11 cellular contexts compared by ENCODE assay signal in the genomic region with DNA sequence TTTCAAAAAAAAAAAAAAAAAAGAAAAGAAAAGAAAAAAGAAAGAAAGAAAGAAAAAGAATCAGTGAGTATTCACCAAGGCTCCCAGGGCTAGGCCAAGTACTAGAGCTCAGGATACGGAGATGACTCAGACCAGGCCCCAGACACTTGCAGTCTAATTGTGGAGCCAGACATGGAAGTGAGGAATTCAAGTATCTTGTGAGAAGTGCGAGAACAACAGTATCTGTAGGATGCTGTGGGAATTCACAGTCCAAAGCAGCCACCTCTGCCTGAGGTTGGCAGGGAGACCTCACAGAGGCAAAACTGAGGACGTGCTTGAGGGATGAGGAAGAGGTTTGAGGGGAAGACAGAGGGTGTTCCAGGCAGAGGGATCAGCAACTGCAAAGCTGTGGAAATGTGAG. TPM values are rescaled to one million over a fixed set of nuclear protein-coding genes. Genes with fewer than 3 reads are reported as not detected.
DNase-seq lines count a peak whose midpoint lies in the region; ATAC-seq and FAIRE-seq lines count a peak whose summit lies in the region.
"Had no signal": no experiment of that assay in that cellular context is flagged by ENCODE, and none has a peak within 500 bp of the region (broad histone marks: within the 10 kb centered on the region; RNA-seq: fewer than 3 reads in every experiment).

No MANE protein-coding gene starts in this region.

- peaks cover 25% of the 10 kb centered on the region for H3K4me1 Mint-ChIP-seq in activated T-helper 2 cell treated with anti-CD3 and anti-CD28 coated beads, Interferon-gamma antibody, Interleukin-2, Interleukin-4, amounts not matched to agents 10 μg/mL and 5 μg/mL and 100 μg/mL, durations not matched to agents 14 hours and 24 hours and 36 hours (ENCODE audit: low read depth)

- no peaks in the 10 kb centered on the region for H4K20me1 ChIP-seq in BLaER1

- H3K4me3 ChIP-seq in BLaER1: 0 out of 2 replicates have a peak overlapping the region, but pooled peaks have one; percentile 89

- H3K36me3 Mint-ChIP-seq in activated T-helper 2 cell treated with anti-CD3 and anti-CD28 coated beads, Interferon-gamma antibody, Interleukin-2, Interleukin-4, amounts not matched to agents 10 μg/mL and 5 μg/mL and 100 μg/mL, durations not matched to agents 14 hours and 24 hours and 36 hours (ENCODE audit: low read depth): no peaks in the 10 kb centered on the region

- DNase-seq in HT1080 (ENCODE audit: low read depth) (peak; percentile 82), kidney tubule cell (ENCODE audit: low spot score) (peak; percentile 62), NCI-H1417 treated with DMSO at 0.1 percent for 48 hours (lab: John Stamatoyannopoulos, UW) (no peak), Right ventricle myocardium inferior (ENCODE audit: missing footprints) (no peak), frontal cortex (ENCODE audit: low spot score in 2 of 2) (no peak)
- DNase-seq in activated T-helper 2 cell treated with anti-CD3 and anti-CD28 coated beads, Interferon-gamma antibody, Interleukin-2, Interleukin-4, amounts not matched to agents 10 μg/mL and 5 μg/mL and 100 μg/mL, durations not matched to agents 14 hours and 24 hours and 36 hours (ENCODE audit: low spot score): no peak
- DNase-seq in activated CD8-positive, alpha-beta memory T cell treated with anti-CD3 and anti-CD28 coated beads, Interleukin-2, amount 50 U/mL, for 48 hours: no peak
- DNase-seq: NCI-H69, small intestine had no signal

- no peaks in the 10 kb centered on the region for H3K27me3 Mint-ChIP-seq in activated T-helper 2 cell treated with anti-CD3 and anti-CD28 coated beads, Interferon-gamma antibody, Interleukin-2, Interleukin-4, amounts not matched to agents 10 μg/mL and 5 μg/mL and 100 μg/mL, durations not matched to agents 14 hours and 24 hours and 36 hours (ENCODE audit: low read depth)

- H3K27ac Mint-ChIP-seq in activated T-helper 2 cell treated with anti-CD3 and anti-CD28 coated beads, Interferon-gamma antibody, Interleukin-2, Interleukin-4, amounts not matched to agents 10 μg/mL and 5 μg/mL and 100 μg/mL, durations not matched to agents 14 hours and 24 hours and 36 hours: peak overlapping the region; percentile 82

- peak overlapping the region; percentile 85 for H3K4me3 Mint-ChIP-seq in activated T-helper 2 cell treated with anti-CD3 and anti-CD28 coated beads, Interferon-gamma antibody, Interleukin-2, Interleukin-4, amounts not matched to agents 10 μg/mL and 5 μg/mL and 100 μg/mL, durations not matched to agents 14 hours and 24 hours and 36 hours (ENCODE audit: low read depth)

- H3K9me3 Mint-ChIP-seq in activated T-helper 2 cell treated with anti-CD3 and anti-CD28 coated beads, Interferon-gamma antibody, Interleukin-2, Interleukin-4, amounts not matched to agents 10 μg/mL and 5 μg/mL and 100 μg/mL, durations not matched to agents 14 hours and 24 hours and 36 hours: no peaks in the 10 kb centered on the region

- no peaks in the 10 kb centered on the region; the same call in 1 of the 2 replicates for H3K36me3 ChIP-seq in BLaER1

- H3K27me3 ChIP-seq in BLaER1: no peaks in the 10 kb centered on the region

- ATAC-seq in Right ventricle myocardium inferior: no peak

- intact Hi-C loops in activated T-helper 2 cell treated with anti-CD3 and anti-CD28 coated beads, Interferon-gamma antibody, Interleukin-2, Interleukin-4, amounts not matched to agents 10 μg/mL and 5 μg/mL and 100 μg/mL, durations not matched to agents 14 hours and 24 hours and 36 hours (cut with micrococcal nuclease): no loop called here
- intact Hi-C loops in Right ventricle myocardium inferior (cut with DNase I): no loop called here

- H3K4me2 ChIP-seq in BLaER1: peak overlapping the region; percentile 99

- H3K9me3 ChIP-seq in BLaER1: no peaks in the 10 kb centered on the region

- no peak for FAIRE-seq in frontal cortex (lab: Jason Lieb, UNC)
- FAIRE-seq: small intestine had no signal

- H3K9ac ChIP-seq in BLaER1: peak overlapping the region; percentile 82; the same call in 1 of the 2 replicates

- peak overlapping the region; percentile 80; the same call in 1 of the 2 replicates for H3K27ac ChIP-seq in BLaER1

- H3K4me1 ChIP-seq in BLaER1: peaks cover 40% of the 10 kb centered on the region

RNA-seq across cellular contexts. Expression of gene ALDOA, which starts 14.0 kb away (rescaled TPM):
- 1,753 and 2,052 TPM in 2 replicates for total RNA-seq in HT1080 (2014; rRNA removed; shearing (Covaris generic))
- polyA plus RNA-seq in HT1080 (2015; cell fraction: cytosol; rRNA removed): 2,533 and 2,552 TPM in 2 replicates
- polyA plus RNA-seq in HT1080 (2015; cell fraction: nucleus; rRNA removed): 2,008 and 2,184 TPM in 2 replicates
- total RNA-seq in activated T-helper 2 cell treated with anti-CD3 and anti-CD28 coated beads, Interferon-gamma antibody, Interleukin-2, Interleukin-4, amounts not matched to agents 10 μg/mL and 5 μg/mL and 100 μg/mL, durations not matched to agents 14 hours and 24 hours and 36 hours: 2,017 and 2,037 TPM in 2 replicates
- 4,126 TPM for total RNA-seq in Right ventricle myocardium inferior
- total RNA-seq in frontal cortex: 76.6 TPM

RNA-seq across cellular contexts. Expression of gene TLCD3B, which starts 20.4 kb away (rescaled TPM):
- total RNA-seq in HT1080 (2014; rRNA removed; shearing (Covaris generic)): 0.11 and 0.13 TPM in 2 replicates
- 0.53 and 0.57 TPM in 2 replicates for polyA plus RNA-seq in HT1080 (2015; cell fraction: cytosol; rRNA removed)
- 0.62 and 0.74 TPM in 2 replicates for polyA plus RNA-seq in HT1080 (2015; cell fraction: nucleus; rRNA removed)
- total RNA-seq in activated T-helper 2 cell treated with anti-CD3 and anti-CD28 coated beads, Interferon-gamma antibody, Interleukin-2, Interleukin-4, amounts not matched to agents 10 μg/mL and 5 μg/mL and 100 μg/mL, durations not matched to agents 14 hours and 24 hours and 36 hours: 2.3 and 2.6 TPM in 2 replicates
- total RNA-seq in Right ventricle myocardium inferior: not detected
- 10.2 TPM for total RNA-seq in frontal cortex
- total RNA-seq: subcutaneous adipose tissue had no signal

RNA-seq across cellular contexts. Expression of gene PPP4C, which starts 24.3 kb away (rescaled TPM):
- total RNA-seq in HT1080 (2014; rRNA removed; shearing (Covaris generic)): 217 and 241 TPM in 2 replicates
- 142 and 181 TPM in 2 replicates for polyA plus RNA-seq in HT1080 (2015; cell fraction: cytosol; rRNA removed)
- 115 and 121 TPM in 2 replicates for polyA plus RNA-seq in HT1080 (2015; cell fraction: nucleus; rRNA removed)
- 143 and 144 TPM in 2 replicates for total RNA-seq in activated T-helper 2 cell treated with anti-CD3 and anti-CD28 coated beads, Interferon-gamma antibody, Interleukin-2, Interleukin-4, amounts not matched to agents 10 μg/mL and 5 μg/mL and 100 μg/mL, durations not matched to agents 14 hours and 24 hours and 36 hours
- 37.8 TPM for total RNA-seq in Right ventricle myocardium inferior
- 90.5 TPM for total RNA-seq in frontal cortex

RNA-seq across cellular contexts. Expression of gene C16orf92, which starts 28.5 kb away (rescaled TPM):
- not detected in 2 replicates for total RNA-seq in HT1080 (2014; rRNA removed; shearing (Covaris generic))
- not detected in 2 replicates for polyA plus RNA-seq in HT1080 (2015; cell fraction: cytosol; rRNA removed)
- polyA plus RNA-seq in HT1080 (2015; cell fraction: nucleus; rRNA removed): not detected in 2 replicates
- not detected in 2 replicates for total RNA-seq in activated T-helper 2 cell treated with anti-CD3 and anti-CD28 coated beads, Interferon-gamma antibody, Interleukin-2, Interleukin-4, amounts not matched to agents 10 μg/mL and 5 μg/mL and 100 μg/mL, durations not matched to agents 14 hours and 24 hours and 36 hours
- total RNA-seq in Right ventricle myocardium inferior (not detected), frontal cortex (not detected)
- total RNA-seq: subcutaneous adipose tissue had no signal
- polyA plus RNA-seq: small intestine had no signal

RNA-seq across cellular contexts. Expression of gene TBX6, which starts 40.2 kb away (rescaled TPM):
- 0.59 and 0.90 TPM in 2 replicates for total RNA-seq in HT1080 (2014; rRNA removed; shearing (Covaris generic))
- 0.62 and 1.2 TPM in 2 replicates for polyA plus RNA-seq in HT1080 (2015; cell fraction: cytosol; rRNA removed)
- 1.5 and 2.1 TPM in 2 replicates for polyA plus RNA-seq in HT1080 (2015; cell fraction: nucleus; rRNA removed)
- total RNA-seq in activated T-helper 2 cell treated with anti-CD3 and anti-CD28 coated beads, Interferon-gamma antibody, Interleukin-2, Interleukin-4, amounts not matched to agents 10 μg/mL and 5 μg/mL and 100 μg/mL, durations not matched to agents 14 hours and 24 hours and 36 hours: 2.7 and 2.9 TPM in 2 replicates
- total RNA-seq in Right ventricle myocardium inferior: 0.51 TPM
- 0.41 TPM for total RNA-seq in frontal cortex

Comparison
In these comparisons a context has a peak if more than half of its experiments do, and no peak if none do; other contexts are left out.
1. DNase-seq: peak in HT1080 (single experiment) and kidney tubule cell (single experiment); none in activated T-helper 2 cell treated with anti-CD3 and anti-CD28 coated beads, Interferon-gamma antibody, Interleukin-2, Interleukin-4, amounts not matched to agents 10 μg/mL and 5 μg/mL and 100 μg/mL, durations not matched to agents 14 hours and 24 hours and 36 hours (single experiment), NCI-H1417 treated with DMSO at 0.1 percent for 48 hours (single experiment), Right ventricle myocardium inferior (single experiment), frontal cortex (0 of 2) and activated CD8-positive, alpha-beta memory T cell treated with anti-CD3 and anti-CD28 coated beads, Interleukin-2, amount 50 U/mL, for 48 hours (single experiment).
2. RNA of gene ALDOA, which starts 14.0 kb away (total RNA-seq): 4,126 TPM in Right ventricle myocardium inferior (single experiment), 1,753 to 2,052 TPM in HT1080 and 2,017 to 2,037 TPM in activated T-helper 2 cell treated with anti-CD3 and anti-CD28 coated beads, Interferon-gamma antibody, Interleukin-2, Interleukin-4, amounts not matched to agents 10 μg/mL and 5 μg/mL and 100 μg/mL, durations not matched to agents 14 hours and 24 hours and 36 hours; 76.6 TPM in frontal cortex (single experiment); every median in the first group is over 10 times any median in the second.